In the genomic region with DNA sequence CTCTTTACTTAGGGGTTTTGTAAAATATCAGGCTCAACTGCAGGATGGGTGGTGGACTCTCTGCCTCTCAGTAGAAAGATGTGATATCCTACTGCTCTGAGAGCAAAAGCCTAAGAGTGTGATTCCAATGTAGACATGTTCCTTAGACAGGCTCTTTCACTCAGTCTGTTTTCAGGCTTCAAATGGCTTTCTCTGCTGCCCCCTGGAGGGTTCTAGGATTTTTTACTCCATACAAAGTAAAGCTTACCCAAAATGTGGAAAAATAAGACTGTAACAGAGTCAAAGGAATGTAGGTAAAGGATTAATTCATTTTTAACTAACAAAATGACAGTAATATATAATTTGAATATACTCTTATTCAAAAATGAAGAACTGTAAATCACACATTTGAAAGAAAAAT, we compare ENCODE assay signal across 8 cellular contexts. TPM values are rescaled to one million over a fixed set of nuclear protein-coding genes. Genes with fewer than 3 reads are reported as not detected.
DNase-seq lines count a peak whose midpoint lies in the region; ATAC-seq and TF ChIP-seq lines count a peak whose summit lies in the region.

No MANE protein-coding gene starts in this region.

- DNase-seq in AML-193 (lab: John Stamatoyannopoulos, UW) (peak; percentile 34 to 39), NCI-H82 (lab: John Stamatoyannopoulos, UW) (peak; percentile 62), Right ventricle myocardium superior (no peak), psoas muscle (no peak), GOT3 (lab: John Stamatoyannopoulos, UW) (no peak)
- DNase-seq in activated naive CD8-positive, alpha-beta T cell treated with anti-CD3 and anti-CD28 coated beads, Interleukin-2, amount 50 U/mL, for 16 hours (ENCODE audit: low read depth, low spot score): peak; percentile 2

- ATAC-seq in HG03066 (IDR thresholded peaks at IDR 0.05; ENCODE audit: low read depth, unreplicated experiment) (peak; percentile 73), Right ventricle myocardium superior (ENCODE audit: poor library complexity) (peak; percentile 79), psoas muscle (peak in 3 of 4 donors; percentile 51 to 64 (median 59))

- H3K9me3 ChIP-seq in psoas muscle: no peaks in the 10 kb centered on the region

- H3K4me3 ChIP-seq in psoas muscle: no peak overlapping the region

- peak; percentile 60; the same call in 1 of the 2 replicates for TF ChIP-seq CTCF in GM12874 (IDR thresholded peaks at IDR 0.05; ENCODE audit: insufficient read depth, low read depth, low read length)
- TF ChIP-seq CTCF in psoas muscle (IDR thresholded peaks at IDR 0.05): peak; percentile 52

- intact Hi-C loops in Right ventricle myocardium superior (cut with DNase I): loop anchor here (2.0 kb wide), 1 partner anchor 276 kb away; no protein-coding TSS in a partner anchor
- intact Hi-C loops in psoas muscle (cut with DNase I): loop anchor here (5.0 to 10.0 kb wide), 2 partner anchors 277 to 280 kb away; no protein-coding TSS in a partner anchor

- H3K4me1 ChIP-seq in psoas muscle: no peaks in the 10 kb centered on the region

- H3K36me3 ChIP-seq in psoas muscle (ENCODE audit: insufficient read depth in 1 of 2, low read depth in 1 of 2): peaks cover 0 to 27% of the 10 kb centered on the region in 2 donors

- no peak overlapping the region for H3K27ac ChIP-seq in psoas muscle

- H3K27me3 ChIP-seq in psoas muscle (ENCODE audit: insufficient read depth in 3 of 3, low read length in 2 of 3): no peaks in the 10 kb centered on the region

RNA-seq across cellular contexts. Expression of gene ZGRF1, which starts 32.1 kb away (rescaled TPM):
- 1.7 TPM for total RNA-seq in Right ventricle myocardium superior
- 1 to 10 TPM in 3 of 4 donors, under 1 TPM in 1; 0.79 to 2.0 (median 1.5) TPM for total RNA-seq in psoas muscle
- 1 to 10 TPM in 2 of 3 donors, under 1 TPM in 1; 0.96 to 1.7 (median 1.3) TPM for polyA plus RNA-seq in psoas muscle

RNA-seq across cellular contexts. Expression of gene LARP7, which starts 32.4 kb away (rescaled TPM):
- total RNA-seq in Right ventricle myocardium superior (59.2 TPM), psoas muscle (10 to 100 TPM; 25.7 to 39.6 (median 32.5) TPM)
- 10 to 100 TPM; 30.5 to 45.5 (median 32.9) TPM for polyA plus RNA-seq in psoas muscle

Comparison
In these comparisons a context has a peak if more than half of its experiments do, and no peak if none do; other contexts are left out.
1. DNase-seq: peak in AML-193 (2 of 2), NCI-H82 (single experiment) and activated naive CD8-positive, alpha-beta T cell treated with anti-CD3 and anti-CD28 coated beads, Interleukin-2, amount 50 U/mL, for 16 hours (single experiment); none in Right ventricle myocardium superior (single experiment), psoas muscle (0 of 2) and GOT3 (single experiment).
2. Peak in every context shown above with its lines, with median percentiles within 50 percentile points of each other: ATAC-seq.